8 cellular contexts compared by ENCODE assay signal in genomic region chr3:124688580-124689454, GRCh38. TPM values are rescaled to one million over a fixed set of nuclear protein-coding genes. Genes with fewer than 3 reads are reported as not detected.
DNase-seq lines count a peak whose midpoint lies in the region; ATAC-seq and TF ChIP-seq lines count a peak whose summit lies in the region.

No MANE protein-coding gene starts in this region.

- POLR2A ChIA-PET in naive thymus-derived CD8-positive, alpha-beta T cell (lab: Charles Lee): no interaction called here

- no peaks in the 10 kb centered on the region for H3K9me3 Mint-ChIP-seq in naive thymus-derived CD8-positive, alpha-beta T cell
- H3K9me3 Mint-ChIP-seq in stimulated activated effector memory CD8-positive, alpha-beta T cell treated with anti-CD3 and anti-CD28 coated beads, Interleukin-12 subunit alpha, Interleukin-12 subunit beta, amount 100 ng/mL, for 72 hours: no peaks in the 10 kb centered on the region

- H3K9ac ChIP-seq in OCI-LY3 (ENCODE audit: low read length): no peak overlapping the region

- no peaks in the 10 kb centered on the region for H3K79me2 ChIP-seq in OCI-LY3 (ENCODE audit: low read length)

- H3K4me3 ChIP-seq in OCI-LY3 (ENCODE audit: low read length): peak overlapping the region; percentile 52

- H3K27ac Mint-ChIP-seq in naive thymus-derived CD8-positive, alpha-beta T cell: peak overlapping the region in 2 of 10 donors; percentile 9 to 39
- no peak overlapping the region for H3K27ac Mint-ChIP-seq in stimulated activated effector memory CD8-positive, alpha-beta T cell treated with anti-CD3 and anti-CD28 coated beads, Interleukin-12 subunit alpha, Interleukin-12 subunit beta, amount 100 ng/mL, for 72 hours

- H3K36me3 ChIP-seq in OCI-LY3 (replicated peaks; ENCODE audit: low read depth, low read length): no peaks in the 10 kb centered on the region

- H3K4me3 Mint-ChIP-seq in naive thymus-derived CD8-positive, alpha-beta T cell: peak overlapping the region in 1 of 10 donors; percentile 51
- no peak overlapping the region for H3K4me3 Mint-ChIP-seq in stimulated activated effector memory CD8-positive, alpha-beta T cell treated with anti-CD3 and anti-CD28 coated beads, Interleukin-12 subunit alpha, Interleukin-12 subunit beta, amount 100 ng/mL, for 72 hours

- H3K27ac ChIP-seq in OCI-LY3 (ENCODE audit: low read length): no peak overlapping the region

- peaks cover 9% of the 10 kb centered on the region; the same call in 1 of the 2 replicates for H3K27me3 ChIP-seq in OCI-LY3 (ENCODE audit: low read depth, low read length)

- peak; percentile 62 for ATAC-seq in esophagus mucosa
- ATAC-seq in naive thymus-derived CD8-positive, alpha-beta T cell: peak; percentile 77 to 80
- ATAC-seq in stimulated activated effector memory CD8-positive, alpha-beta T cell treated with anti-CD3 and anti-CD28 coated beads, Interleukin-12 subunit alpha, Interleukin-12 subunit beta, amount 100 ng/mL, for 72 hours: peak; percentile 84
- ATAC-seq in HG03520 (IDR thresholded peaks at IDR 0.05; ENCODE audit: unreplicated experiment): no peak

- no peaks in the 10 kb centered on the region for H3K36me3 Mint-ChIP-seq in naive thymus-derived CD8-positive, alpha-beta T cell
- H3K36me3 Mint-ChIP-seq in stimulated activated effector memory CD8-positive, alpha-beta T cell treated with anti-CD3 and anti-CD28 coated beads, Interleukin-12 subunit alpha, Interleukin-12 subunit beta, amount 100 ng/mL, for 72 hours: no peaks in the 10 kb centered on the region

- H3K4me2 ChIP-seq in OCI-LY3 (ENCODE audit: low read length): peak overlapping the region; percentile 54

- H3K27me3 Mint-ChIP-seq in naive thymus-derived CD8-positive, alpha-beta T cell: peaks cover 7 to 29% (median 18%) of the 10 kb centered on the region in 5 donors

- no peaks in the 10 kb centered on the region for H4K20me1 ChIP-seq in OCI-LY3 (ENCODE audit: insufficient read depth, low read length)

- H3K9me3 ChIP-seq in OCI-LY3 (ENCODE audit: insufficient read depth, low read length): no peaks in the 10 kb centered on the region

- peak; percentile 79 for TF ChIP-seq CTCF in OCI-LY3 (IDR thresholded peaks at IDR 0.05; ENCODE audit: low read depth, low read length)

- peak; percentile 80 for DNase-seq in Daoy (ENCODE audit: low read depth)
- peak; percentile 44 for DNase-seq in HS-5 (ENCODE audit: low read depth)
- peak; percentile 62 for DNase-seq in activated T-cell treated with anti-CD3 and anti-CD28 coated beads for 1 hour (ENCODE audit: low read depth)
- DNase-seq in naive thymus-derived CD8-positive, alpha-beta T cell: peak; percentile 31 to 80 (median 56)
- peak; percentile 59 to 85 for DNase-seq in stimulated activated effector memory CD8-positive, alpha-beta T cell treated with anti-CD3 and anti-CD28 coated beads, Interleukin-12 subunit alpha, Interleukin-12 subunit beta, amount 100 ng/mL, for 72 hours (ENCODE audit: low spot score in 2 of 2)

- peak overlapping the region; percentile 94 for H2AFZ ChIP-seq in OCI-LY3 (ENCODE audit: low read depth, low read length)

- H3K4me1 ChIP-seq in OCI-LY3 (ENCODE audit: low read length): no peaks in the 10 kb centered on the region

- peaks cover 0 to 5% (median 3%) of the 10 kb centered on the region in 4 donors for H3K4me1 Mint-ChIP-seq in naive thymus-derived CD8-positive, alpha-beta T cell
- H3K4me1 Mint-ChIP-seq in stimulated activated effector memory CD8-positive, alpha-beta T cell treated with anti-CD3 and anti-CD28 coated beads, Interleukin-12 subunit alpha, Interleukin-12 subunit beta, amount 100 ng/mL, for 72 hours: peaks cover 6% of the 10 kb centered on the region

RNA-seq across cellular contexts. Expression of gene UMPS, which starts 41.4 kb away (rescaled TPM):
- 87.9 and 94.6 TPM in 2 replicates for total RNA-seq in Daoy (2014; rRNA removed; shearing (Covaris generic))
- 21.5 TPM for total RNA-seq in esophagus mucosa
- total RNA-seq in naive thymus-derived CD8-positive, alpha-beta T cell: 10 to 100 TPM; 26.8 to 27.4 TPM
- polyA plus RNA-seq in naive thymus-derived CD8-positive, alpha-beta T cell: 10 to 100 TPM; 19.6 to 31.5 (median 21.4) TPM
